In the genomic region with DNA sequence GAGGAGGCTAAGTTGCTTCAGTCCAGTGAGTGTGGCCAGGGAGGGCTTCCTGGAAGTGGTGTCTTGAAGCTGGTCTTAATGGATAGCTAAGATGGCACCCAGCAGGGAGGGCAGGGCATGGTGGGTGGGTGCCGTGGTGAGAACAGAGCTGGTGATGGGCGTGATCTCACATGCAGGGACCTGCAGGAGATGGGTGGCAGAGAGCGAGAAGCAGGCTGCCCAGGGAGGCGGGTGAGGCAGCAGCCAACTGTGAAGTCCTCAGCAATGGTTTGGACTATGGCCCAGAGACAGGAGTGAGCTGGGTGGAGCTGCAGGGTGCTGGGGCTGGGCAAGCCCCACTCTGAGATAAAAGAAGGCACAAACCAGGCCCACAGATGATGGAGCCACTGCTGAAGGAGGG, we compare ENCODE assay signal across 19 cellular contexts. TPM values are rescaled to one million over a fixed set of nuclear protein-coding genes. Genes with fewer than 3 reads are reported as not detected.
A peak's percentile ranks its signal among the peaks of the same experiment; 100 is the strongest.
DNase-seq lines count a peak whose midpoint lies in the region; ATAC-seq, FAIRE-seq and TF ChIP-seq lines count a peak whose summit lies in the region.
"Had no signal": no experiment of that assay in that cellular context is flagged by ENCODE, and none has a peak within 500 bp of the region (broad histone marks: within the 10 kb centered on the region; RNA-seq: fewer than 3 reads in every experiment).

No MANE protein-coding gene starts in this region.

- H3F3A ChIP-seq in OCI-LY1 (ENCODE audit: insufficient read depth, low read length) = no peaks in the 10 kb centered on the region

- no peak for TF ChIP-seq POLR2A in GM18505 (IDR thresholded peaks at IDR 0.05; ENCODE audit: borderline replicate concordance, extremely low read depth, insufficient read depth, insufficient read length)

- H3K4me1 ChIP-seq in Karpas-422 (ENCODE audit: low read length) (peaks cover 68% of the 10 kb centered on the region), OCI-LY1 (ENCODE audit: insufficient read depth, low read length, severe bottlenecking) (peaks cover 100% of the 10 kb centered on the region), kidney (ENCODE audit: control insufficient read depth in 1 of 2, insufficient read depth in 1 of 2, low read depth in 1 of 2, low read length in 2 of 2) (peaks cover 0 to 2% of the 10 kb centered on the region in 2 donors)

- H3K4me2 ChIP-seq in Karpas-422 (ENCODE audit: low read depth, low read length, poor library complexity, severe bottlenecking) = peak overlapping the region; percentile 74
- peak overlapping the region; percentile 82 for H3K4me2 ChIP-seq in OCI-LY1 (ENCODE audit: low read length)

- DNase-seq in Karpas-422 (no peak), kidney (peak; percentile 64), ureter (ENCODE audit: low spot score) (peak; percentile 58), coronary artery (ENCODE audit: low spot score) (no peak)
- DNase-seq: Caco-2; HCEC 1CT; naive thymus-derived CD4-positive, alpha-beta T cell; NCI-H2107; NCI-H526 treated with DMSO at 0.1 percent for 48 hours; tibial artery had no signal

- ATAC-seq in GM18505 (IDR thresholded peaks at IDR 0.05; ENCODE audit: unreplicated experiment) = no peak
- no peak for ATAC-seq in HG03045 (IDR thresholded peaks at IDR 0.05; ENCODE audit: unreplicated experiment)
- ATAC-seq: naive thymus-derived CD4-positive, alpha-beta T cell; pancreas; sciatic nerve; stimulated activated memory B cell treated with anti-CD40 and anti-IgM and Interleukin-4, amounts not matched to agents 10 μg/mL and 1 μg/mL and 100 μg/mL, for 72 hours had no signal

- no peak overlapping the region for H2AFZ ChIP-seq in Karpas-422 (ENCODE audit: low read length)
- no peak overlapping the region for H2AFZ ChIP-seq in OCI-LY1 (ENCODE audit: low read length)

- H4K20me1 ChIP-seq in Karpas-422 (ENCODE audit: insufficient read depth, low read depth, low read length) (no peaks in the 10 kb centered on the region; the same call in 1 of the 2 replicates), OCI-LY1 (ENCODE audit: insufficient read depth, low read length) (no peaks in the 10 kb centered on the region)

- no peaks in the 10 kb centered on the region for H3K36me3 ChIP-seq in Karpas-422 (ENCODE audit: insufficient read depth, low read length)
- peaks cover 25% of the 10 kb centered on the region for H3K36me3 ChIP-seq in OCI-LY1 (ENCODE audit: insufficient read depth, low read length)
- no peaks in the 10 kb centered on the region for H3K36me3 ChIP-seq in kidney (ENCODE audit: control insufficient read depth in 1 of 2, insufficient read depth in 2 of 2, low read length in 2 of 2)
- H3K36me3 ChIP-seq: pancreas, tibial artery had no signal

- no peak for FAIRE-seq in kidney (lab: Jason Lieb, UNC)
- FAIRE-seq: colon, G401.6, pancreas had no signal

- no peaks in the 10 kb centered on the region for H3K79me2 ChIP-seq in Karpas-422 (ENCODE audit: low read length)
- no peaks in the 10 kb centered on the region for H3K79me2 ChIP-seq in OCI-LY1 (ENCODE audit: insufficient read depth, low read length)

- H3K27ac ChIP-seq in Karpas-422 (ENCODE audit: low read length) (no peak overlapping the region), OCI-LY1 (ENCODE audit: low read depth, low read length, poor library complexity, severe bottlenecking) (peak overlapping the region; percentile 95), kidney (ENCODE audit: low read depth in 2 of 2, low read length in 2 of 2) (no peak overlapping the region), coronary artery (no peak overlapping the region)
- H3K27ac ChIP-seq: pancreas, tibial artery had no signal

- TF ChIP-seq CTCF in OCI-LY1 (IDR thresholded peaks at IDR 0.05; ENCODE audit: low read length) (no peak), kidney (IDR thresholded peaks at IDR 0.05; ENCODE audit: borderline replicate concordance, extremely low read depth, insufficient read depth) (no peak), coronary artery (IDR thresholded peaks at IDR 0.05) (no peak)

- H3K27me3 ChIP-seq in Karpas-422 (ENCODE audit: low read length) (no peaks in the 10 kb centered on the region), OCI-LY1 (ENCODE audit: insufficient read depth, low read length) (no peaks in the 10 kb centered on the region)
- H3K27me3 ChIP-seq: pancreas had no signal

- no peaks in the 10 kb centered on the region for H3K9me3 ChIP-seq in Karpas-422 (ENCODE audit: low read length)
- no peaks in the 10 kb centered on the region for H3K9me3 ChIP-seq in OCI-LY1 (ENCODE audit: low read length)
- H3K9me3 ChIP-seq in kidney (ENCODE audit: control insufficient read depth in 1 of 2, low read length in 2 of 2) = no peaks in the 10 kb centered on the region
- H3K9me3 ChIP-seq: Caco-2, pancreas, tibial artery had no signal

- H3K9me2 ChIP-seq in Karpas-422 (replicated peaks; ENCODE audit: insufficient read depth, low read length) = no peaks in the 10 kb centered on the region
- no peaks in the 10 kb centered on the region for H3K9me2 ChIP-seq in OCI-LY1 (ENCODE audit: low read depth, low read length)

- intact Hi-C loops in kidney (cut with DNase I) = no loop called here

- H3K9ac ChIP-seq in Karpas-422 (ENCODE audit: low read length) (peak overlapping the region; percentile 61; the same call in 1 of the 2 replicates), OCI-LY1 (ENCODE audit: low read length) (peak overlapping the region; percentile 69), kidney (ENCODE audit: low read length in 2 of 2) (no peak overlapping the region)

- H3K4me3 ChIP-seq in Karpas-422 (ENCODE audit: low read length) = peak overlapping the region; percentile 56
- H3K4me3 ChIP-seq in OCI-LY1 (ENCODE audit: low read depth, low read length, poor library complexity, severe bottlenecking) = peak overlapping the region; percentile 69
- H3K4me3 ChIP-seq in kidney (ENCODE audit: low read length in 2 of 2) = no peak overlapping the region
- H3K4me3 ChIP-seq in coronary artery = no peak overlapping the region
- H3K4me3 ChIP-seq: pancreas, tibial artery had no signal

RNA-seq across cellular contexts. Expression of a gene that starts 50.7 kb away (rescaled TPM):
- 2.3 and 2.5 TPM in 2 replicates for total RNA-seq in Karpas-422 (2014; rRNA removed; shearing (Covaris generic); ENCODE audit: low replicate concordance)
- total RNA-seq in kidney = not detected
- polyA plus RNA-seq in kidney (ENCODE audit: insufficient read depth, low read depth, low replicate concordance) = 0.39 TPM
- not detected for total RNA-seq in ureter
- total RNA-seq: sciatic nerve, SK-MEL-5 had no signal

Comparison
In these comparisons a context has a peak if more than half of its experiments do, and no peak if none do; other contexts are left out.
1. DNase-seq: peak in kidney (single experiment) and ureter (single experiment); none in Karpas-422 (single experiment) and coronary artery (single experiment).
2. H3K4me3 ChIP-seq: peak in Karpas-422 (single experiment) and OCI-LY1 (single experiment); none in kidney (0 of 2) and coronary artery (single experiment).
3. H3K9ac ChIP-seq: peak in Karpas-422 (single experiment) and OCI-LY1 (single experiment); none in kidney (0 of 2).